19 cellular contexts compared by ENCODE assay signal in genomic region chr20:14497004-14497403, GRCh38.
DNase-seq lines count a peak whose midpoint lies in the region; ATAC-seq and TF ChIP-seq lines count a peak whose summit lies in the region.
"Had no signal": no experiment of that assay in that cellular context is flagged by ENCODE, and none has a peak within 500 bp of the region (broad histone marks: within the 10 kb centered on the region; RNA-seq: fewer than 3 reads in every experiment).

No MANE protein-coding gene starts in this region.

- no peak overlapping the region for H3K9ac ChIP-seq in mammary epithelial cell (ENCODE audit: insufficient read depth, low read length)

- no peaks in the 10 kb centered on the region for H4K20me1 ChIP-seq in mammary epithelial cell (ENCODE audit: insufficient read depth, low read length)

- H2AFZ ChIP-seq in mammary epithelial cell (ENCODE audit: low read depth, low read length) = peak overlapping the region; percentile 64

- no TSS peak for BruUV-seq in mammary epithelial cell (replicated peaks; lab: Mats Ljungman, UMichigan)
- no TSS peak for BruUV-seq in MCF 10A (replicated peaks; lab: Mats Ljungman, UMichigan)

- H3K27me3 ChIP-seq in mammary epithelial cell (ENCODE audit: insufficient read depth, low read length) = no peaks in the 10 kb centered on the region
- H3K27me3 ChIP-seq: Peyer's patch had no signal

- H3K36me3 Mint-ChIP-seq in MCF 10A (ENCODE audit: insufficient read depth, unreplicated experiment) = no peaks in the 10 kb centered on the region
- H3K36me3 Mint-ChIP-seq: CD8-positive, alpha-beta memory T cell; IgD-negative memory B cell had no signal

- CTCF ChIA-PET in mammary epithelial cell (lab: Charles Lee; ENCODE audit: low non-redundant PET) = no interaction called here
- CTCF ChIA-PET in MCF 10A (lab: Yijun Ruan, JAX) = interaction anchor here (0.7 kb wide), 1 partner anchor 216 kb away, joined by 3 read pairs; no protein-coding TSS in a partner anchor

- WGBS in mammary epithelial cell (ENCODE audit: low coverage, missing lambda C conversion rate) = 5% methylated on average over 2 of the region's 2 CpGs

- TF ChIP-seq CTCF in mammary epithelial cell (conservative IDR thresholded peaks at IDR 0.05 in 1 of 2, IDR thresholded peaks at IDR 0.05 in 1 of 2; ENCODE audit: extremely low read depth in 1 of 2, insufficient read depth in 1 of 2, low read depth in 1 of 2, low read length in 2 of 2) = no peak
- TF ChIP-seq CTCF in MCF 10A (IDR thresholded peaks at IDR 0.05; ENCODE audit: unreplicated experiment) = no peak
- TF ChIP-seq CTCF in fibroblast of pulmonary artery (IDR thresholded peaks at IDR 0.05; ENCODE audit: low read length, missing control alignments) = no peak

- no peaks in the 10 kb centered on the region for H3K27me3 Mint-ChIP-seq in MCF 10A (ENCODE audit: insufficient read depth, unreplicated experiment)
- H3K27me3 Mint-ChIP-seq: IgD-negative memory B cell had no signal

- H3K9me3 Mint-ChIP-seq in MCF 10A (ENCODE audit: unreplicated experiment) = no peaks in the 10 kb centered on the region

- intact Hi-C loops in mammary epithelial cell (cut with micrococcal nuclease) (no loop called here), MCF 10A (cut with micrococcal nuclease) (no loop called here)

- no peaks in the 10 kb centered on the region for H3K9me3 ChIP-seq in mammary epithelial cell (replicated peaks; ENCODE audit: insufficient read depth, low read length)
- H3K9me3 ChIP-seq: Peyer's patch had no signal

- no peak overlapping the region for H3K27ac Mint-ChIP-seq in MCF 10A (ENCODE audit: low read depth, unreplicated experiment)
- H3K27ac Mint-ChIP-seq: CD8-positive, alpha-beta memory T cell; IgD-negative memory B cell had no signal

- no peaks in the 10 kb centered on the region for H3K4me1 Mint-ChIP-seq in MCF 10A (ENCODE audit: insufficient read depth, unreplicated experiment)
- H3K4me1 Mint-ChIP-seq: CD8-positive, alpha-beta memory T cell; IgD-negative memory B cell had no signal

- POLR2A ChIA-PET in MCF 10A (lab: Yijun Ruan, JAX) = interaction anchor here (0.6 to 1.1 kb wide), 5 partner anchors 10 to 159 kb away, joined by 3 read pairs; partner anchors contain the start of gene FLRT3

- DNase-seq in mammary epithelial cell (no peak), MCF 10A (ENCODE audit: unreplicated experiment) (no peak), fibroblast of pulmonary artery (ENCODE audit: low read depth) (peak; percentile 25)
- DNase-seq: Calu3; CD8-positive, alpha-beta memory T cell; EL; GF-D8; MV-4-11; NCI-H1105 treated with DMSO at 0.1 percent for 48 hours; NCI-H1694; NCI-H774; NK-92 treated with Interleukin-12 subunit alpha and Interleukin-12 subunit beta, amount 100 ng/mL, for 24 hours; Peyer's patch had no signal

- dilution Hi-C loops in mammary epithelial cell (cut with HindIII; ENCODE audit: low sequenced_read_pairs) = no loop called here

- H3K4me3 Mint-ChIP-seq in MCF 10A (ENCODE audit: unreplicated experiment) = no peak overlapping the region
- H3K4me3 Mint-ChIP-seq: CD8-positive, alpha-beta memory T cell; IgD-negative memory B cell had no signal

- no peak overlapping the region for H3K27ac ChIP-seq in mammary epithelial cell (ENCODE audit: insufficient read depth, low read depth, low read length)
- H3K27ac ChIP-seq: C4-2B, Peyer's patch had no signal

- H3K4me1 ChIP-seq in mammary epithelial cell (ENCODE audit: insufficient read depth, low read length) = peaks cover 3% of the 10 kb centered on the region
- H3K4me1 ChIP-seq: Peyer's patch had no signal

- no peak overlapping the region for H3K4me3 ChIP-seq in mammary epithelial cell (replicated peaks in 1 of 3; ENCODE audit: insufficient read depth in 1 of 3, low read depth in 2 of 3, low read length in 3 of 3)
- H3K4me3 ChIP-seq in fibroblast of pulmonary artery (replicated peaks; ENCODE audit: low read depth, low read length) = no peak overlapping the region
- H3K4me3 ChIP-seq: Peyer's patch had no signal

- H3K4me2 ChIP-seq in mammary epithelial cell (ENCODE audit: insufficient read depth, low read depth, low read length) = no peak overlapping the region

- in situ Hi-C loops in mammary epithelial cell (cut with MboI; ENCODE audit: low sequenced_read_pairs in 2 of 2) = no loop called here

- ATAC-seq in SK-N-SH treated with all-trans-retinoic acid at 6 μM for 48 hours (peak; percentile 65), GM18517 (IDR thresholded peaks at IDR 0.05; ENCODE audit: unreplicated experiment) (no peak), GM21447 (IDR thresholded peaks at IDR 0.05; ENCODE audit: unreplicated experiment) (no peak), HG03460 (IDR thresholded peaks at IDR 0.05; ENCODE audit: unreplicated experiment) (no peak)

- no peaks in the 10 kb centered on the region for H3K79me2 ChIP-seq in mammary epithelial cell (ENCODE audit: insufficient read depth, low read length)

- no peaks in the 10 kb centered on the region for H3K36me3 ChIP-seq in mammary epithelial cell (ENCODE audit: insufficient read depth, low read length)
- H3K36me3 ChIP-seq: Peyer's patch had no signal

TF ChIP-seq in SK-N-SH treated with all-trans-retinoic acid at 6 μM for 48 hours, 23 proteins besides CTCF, POLR2A, EP300 and RAD21:
- TF ChIP-seq TCF4 (CRISPR knock-in tag; IDR thresholded peaks at IDR 0.05; ENCODE audit: borderline replicate concordance) (no peak), POU6F1 (CRISPR knock-in tag; IDR thresholded peaks at IDR 0.05; ENCODE audit: borderline replicate concordance, low read depth) (no peak)
- TF ChIP-seq, protein P1, sequence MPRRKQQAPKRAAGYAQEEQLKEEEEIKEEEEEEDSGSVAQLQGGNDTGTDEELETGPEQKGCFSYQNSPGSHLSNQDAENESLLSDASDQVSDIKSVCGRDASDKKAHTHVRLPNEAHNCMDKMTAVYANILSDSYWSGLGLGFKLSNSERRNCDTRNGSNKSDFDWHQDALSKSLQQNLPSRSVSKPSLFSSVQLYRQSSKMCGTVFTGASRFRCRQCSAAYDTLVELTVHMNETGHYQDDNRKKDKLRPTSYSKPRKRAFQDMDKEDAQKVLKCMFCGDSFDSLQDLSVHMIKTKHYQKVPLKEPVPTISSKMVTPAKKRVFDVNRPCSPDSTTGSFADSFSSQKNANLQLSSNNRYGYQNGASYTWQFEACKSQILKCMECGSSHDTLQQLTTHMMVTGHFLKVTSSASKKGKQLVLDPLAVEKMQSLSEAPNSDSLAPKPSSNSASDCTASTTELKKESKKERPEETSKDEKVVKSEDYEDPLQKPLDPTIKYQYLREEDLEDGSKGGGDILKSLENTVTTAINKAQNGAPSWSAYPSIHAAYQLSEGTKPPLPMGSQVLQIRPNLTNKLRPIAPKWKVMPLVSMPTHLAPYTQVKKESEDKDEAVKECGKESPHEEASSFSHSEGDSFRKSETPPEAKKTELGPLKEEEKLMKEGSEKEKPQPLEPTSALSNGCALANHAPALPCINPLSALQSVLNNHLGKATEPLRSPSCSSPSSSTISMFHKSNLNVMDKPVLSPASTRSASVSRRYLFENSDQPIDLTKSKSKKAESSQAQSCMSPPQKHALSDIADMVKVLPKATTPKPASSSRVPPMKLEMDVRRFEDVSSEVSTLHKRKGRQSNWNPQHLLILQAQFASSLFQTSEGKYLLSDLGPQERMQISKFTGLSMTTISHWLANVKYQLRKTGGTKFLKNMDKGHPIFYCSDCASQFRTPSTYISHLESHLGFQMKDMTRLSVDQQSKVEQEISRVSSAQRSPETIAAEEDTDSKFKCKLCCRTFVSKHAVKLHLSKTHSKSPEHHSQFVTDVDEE (CRISPR knock-in tag; IDR thresholded peaks at IDR 0.05) = no peak
